ENCODE assay signal across 9 cellular contexts in the genomic region with DNA sequence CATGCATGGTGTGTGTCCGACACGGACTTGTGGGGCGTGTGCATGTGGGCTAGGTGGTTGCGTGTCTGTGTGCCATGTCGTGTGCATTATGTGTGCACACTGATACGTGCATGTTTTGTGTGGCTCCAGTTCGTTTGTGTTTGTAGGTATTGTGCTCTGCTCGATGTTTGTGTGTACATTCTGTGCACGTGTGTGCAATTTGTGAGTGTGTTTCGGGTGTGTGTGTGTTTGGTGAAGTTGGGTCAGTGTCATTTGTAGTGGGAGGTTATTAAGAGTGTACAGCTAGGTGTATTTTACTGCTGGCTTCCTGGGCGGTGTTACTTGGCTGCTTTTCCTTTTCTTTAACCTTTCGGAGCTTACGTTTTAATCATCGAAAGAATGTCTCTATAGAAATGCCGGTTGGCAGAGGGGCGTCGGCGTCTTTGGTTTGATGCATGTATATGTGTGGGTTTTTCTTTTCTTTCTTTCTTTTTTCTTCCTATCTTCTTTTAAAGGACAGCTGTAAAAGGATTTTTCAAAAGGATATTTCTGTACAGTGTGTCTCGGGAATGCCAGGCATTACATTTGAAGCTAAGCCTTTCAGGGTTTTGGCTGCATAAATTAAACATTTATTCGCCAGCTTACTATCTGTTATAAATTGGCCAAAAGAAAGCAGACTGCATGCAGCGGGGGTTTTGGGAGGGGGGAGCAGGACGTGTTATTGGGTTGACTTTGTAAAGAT. TPM values are rescaled to one million over a fixed set of nuclear protein-coding genes. Genes with fewer than 3 reads are reported as not detected.
DNase-seq lines count a peak whose midpoint lies in the region; ATAC-seq and TF ChIP-seq lines count a peak whose summit lies in the region.
"Had no signal": no experiment of that assay in that cellular context is flagged by ENCODE, and none has a peak within 500 bp of the region (broad histone marks: within the 10 kb centered on the region; RNA-seq: fewer than 3 reads in every experiment).

No MANE protein-coding gene starts in this region.

- no peak for ATAC-seq in HG03045 (IDR thresholded peaks at IDR 0.05; ENCODE audit: unreplicated experiment)

- peaks cover 35% of the 10 kb centered on the region for H3K27me3 ChIP-seq in WERI-Rb-1 (ENCODE audit: insufficient read depth, low read depth, severe bottlenecking)
- peaks cover 0 to 58% (median 10%) of the 10 kb centered on the region in 7 donors for H3K27me3 ChIP-seq in spleen (replicated peaks in 1 of 7)

- CTCF ChIA-PET in HEK293 (lab: Yijun Ruan, JAX): interaction anchor here (0.7 to 1.2 kb wide), 2 partner anchors 23 to 174 kb away, joined by 3 to 4 read pairs; no protein-coding TSS in a partner anchor

- H3K9me3 ChIP-seq in HEK293 (ENCODE audit: control insufficient read depth, insufficient read depth, low read depth, low read length) (no peaks in the 10 kb centered on the region), WERI-Rb-1 (ENCODE audit: severe bottlenecking) (no peaks in the 10 kb centered on the region), spleen (no peaks in the 10 kb centered on the region)

- DNase-seq in WERI-Rb-1: no peak
- no peak for DNase-seq in spleen
- no peak for DNase-seq in midbrain (lab: John Stamatoyannopoulos, UW)
- DNase-seq in AML-193 (lab: John Stamatoyannopoulos, UW): no peak
- DNase-seq in stimulated activated CD4-positive, alpha-beta T cell treated with anti-CD3 and anti-CD28 coated beads, Interleukin-2, amount 100 ng/mL, for 24 hours: no peak

- TF ChIP-seq POLR2A in spleen (IDR thresholded peaks at IDR 0.05): no peak

- POLR2A ChIA-PET in HEK293 (lab: Yijun Ruan, JAX): interaction anchor here (0.6 kb wide), 1 partner anchor 624 kb away, joined by 3 read pairs; no protein-coding TSS in a partner anchor

- H3K4me3 ChIP-seq in HEK293 (ENCODE audit: low read depth, low read length): peak overlapping the region; percentile 84
- peak overlapping the region; percentile 38 for H3K4me3 ChIP-seq in WERI-Rb-1 (ENCODE audit: low read depth, low read length)
- H3K4me3 ChIP-seq in iPS-11a (ENCODE audit: low read depth, low read length): peak overlapping the region; percentile 58
- H3K4me3 ChIP-seq in spleen: peak overlapping the region; percentile 15 to 69 (median 30)

- no peaks in the 10 kb centered on the region; the same call in 1 of the 2 replicates for H3K4me1 ChIP-seq in HEK293 (ENCODE audit: control insufficient read depth, insufficient read depth, low read length)
- H3K4me1 ChIP-seq in spleen: peaks cover 0 to 19% (median 6%) of the 10 kb centered on the region in 6 donors

- TF ChIP-seq CTCF in HEK293 (tag by site-specific recombination; IDR thresholded peaks at IDR 0.05) (0 out of 2 replicates have a peak, but pooled peaks have one; percentile 24), WERI-Rb-1 (IDR thresholded peaks at IDR 0.05; ENCODE audit: low read depth, low read length) (no peak), spleen (IDR thresholded peaks at IDR 0.05 in 8 of 11, conservative IDR thresholded peaks at IDR 0.05 in 3 of 11) (no peak)

- 18 to 24% (median 20%) methylated on average over 22 of the region's 22 CpGs for WGBS in spleen, 5 donors

- intact Hi-C loops in spleen (cut with DNase I; ENCODE audit: low total_unique reads): no loop called here

- H3K36me3 ChIP-seq in HEK293 (ENCODE audit: control insufficient read depth in 2 of 2, insufficient read depth in 1 of 2, low read length in 2 of 2) (no peaks in the 10 kb centered on the region), WERI-Rb-1 (no peaks in the 10 kb centered on the region), spleen (no peaks in the 10 kb centered on the region)

- H3K27ac ChIP-seq in HEK293 (ENCODE audit: extremely low read depth, low read depth, low read length) (peak overlapping the region; percentile 90; the same call in 1 of the 2 replicates), WERI-Rb-1 (no peak overlapping the region), spleen (peak overlapping the region in 4 of 8 donors; percentile 59 to 76 (median 68))

TF ChIP-seq in HEK293, 187 proteins besides CTCF, POLR2A, EP300 and RAD21 (continues in another document):
- 0 out of 2 replicates have a peak, but pooled peaks have one; percentile 69 for TF ChIP-seq YY2 (tag by site-specific recombination; IDR thresholded peaks at IDR 0.05)
- TF ChIP-seq, protein P1, sequence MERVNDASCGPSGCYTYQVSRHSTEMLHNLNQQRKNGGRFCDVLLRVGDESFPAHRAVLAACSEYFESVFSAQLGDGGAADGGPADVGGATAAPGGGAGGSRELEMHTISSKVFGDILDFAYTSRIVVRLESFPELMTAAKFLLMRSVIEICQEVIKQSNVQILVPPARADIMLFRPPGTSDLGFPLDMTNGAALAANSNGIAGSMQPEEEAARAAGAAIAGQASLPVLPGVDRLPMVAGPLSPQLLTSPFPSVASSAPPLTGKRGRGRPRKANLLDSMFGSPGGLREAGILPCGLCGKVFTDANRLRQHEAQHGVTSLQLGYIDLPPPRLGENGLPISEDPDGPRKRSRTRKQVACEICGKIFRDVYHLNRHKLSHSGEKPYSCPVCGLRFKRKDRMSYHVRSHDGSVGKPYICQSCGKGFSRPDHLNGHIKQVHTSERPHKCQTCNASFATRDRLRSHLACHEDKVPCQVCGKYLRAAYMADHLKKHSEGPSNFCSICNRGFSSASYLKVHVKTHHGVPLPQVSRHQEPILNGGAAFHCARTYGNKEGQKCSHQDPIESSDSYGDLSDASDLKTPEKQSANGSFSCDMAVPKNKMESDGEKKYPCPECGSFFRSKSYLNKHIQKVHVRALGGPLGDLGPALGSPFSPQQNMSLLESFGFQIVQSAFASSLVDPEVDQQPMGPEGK (tag by site-specific recombination; IDR thresholded peaks at IDR 0.05): peak; percentile 65
- peak; percentile 28; the same call in 1 of the 2 replicates for TF ChIP-seq HOXD13 (CRISPR knock-in tag; IDR thresholded peaks at IDR 0.05; ENCODE audit: borderline replicate concordance)
- peak; percentile 70 for TF ChIP-seq KLF1 (tag by site-specific recombination; IDR thresholded peaks at IDR 0.05)
- TF ChIP-seq TRIM28 (IDR thresholded peaks at IDR 0.05; ENCODE audit: borderline replicate concordance, low read length): peak; percentile 81; the same call in 1 of the 2 replicates
- TF ChIP-seq, protein P2, sequence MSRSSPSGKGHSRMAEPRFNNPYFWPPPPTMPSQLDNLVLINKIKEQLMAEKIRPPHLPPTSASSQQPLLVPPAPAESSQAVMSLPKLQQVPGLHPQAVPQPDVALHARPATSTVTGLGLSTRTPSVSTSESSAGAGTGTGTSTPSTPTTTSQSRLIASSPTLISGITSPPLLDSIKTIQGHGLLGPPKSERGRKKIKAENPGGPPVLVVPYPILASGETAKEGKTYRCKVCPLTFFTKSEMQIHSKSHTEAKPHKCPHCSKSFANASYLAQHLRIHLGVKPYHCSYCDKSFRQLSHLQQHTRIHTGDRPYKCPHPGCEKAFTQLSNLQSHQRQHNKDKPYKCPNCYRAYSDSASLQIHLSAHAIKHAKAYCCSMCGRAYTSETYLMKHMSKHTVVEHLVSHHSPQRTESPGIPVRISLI (tag by site-specific recombination; IDR thresholded peaks at IDR 0.05): no peak
- peak; percentile 90 for TF ChIP-seq ZNF335 (tag by site-specific recombination; conservative IDR thresholded peaks at IDR 0.05)
- TF ChIP-seq ZNF610 (tag by site-specific recombination; IDR thresholded peaks at IDR 0.05; ENCODE audit: borderline replicate concordance): no peak
- peak; percentile 94 for TF ChIP-seq ZNF777 (tag by site-specific recombination; IDR thresholded peaks at IDR 0.05; ENCODE audit: borderline replicate concordance)
- TF ChIP-seq, protein P3, sequence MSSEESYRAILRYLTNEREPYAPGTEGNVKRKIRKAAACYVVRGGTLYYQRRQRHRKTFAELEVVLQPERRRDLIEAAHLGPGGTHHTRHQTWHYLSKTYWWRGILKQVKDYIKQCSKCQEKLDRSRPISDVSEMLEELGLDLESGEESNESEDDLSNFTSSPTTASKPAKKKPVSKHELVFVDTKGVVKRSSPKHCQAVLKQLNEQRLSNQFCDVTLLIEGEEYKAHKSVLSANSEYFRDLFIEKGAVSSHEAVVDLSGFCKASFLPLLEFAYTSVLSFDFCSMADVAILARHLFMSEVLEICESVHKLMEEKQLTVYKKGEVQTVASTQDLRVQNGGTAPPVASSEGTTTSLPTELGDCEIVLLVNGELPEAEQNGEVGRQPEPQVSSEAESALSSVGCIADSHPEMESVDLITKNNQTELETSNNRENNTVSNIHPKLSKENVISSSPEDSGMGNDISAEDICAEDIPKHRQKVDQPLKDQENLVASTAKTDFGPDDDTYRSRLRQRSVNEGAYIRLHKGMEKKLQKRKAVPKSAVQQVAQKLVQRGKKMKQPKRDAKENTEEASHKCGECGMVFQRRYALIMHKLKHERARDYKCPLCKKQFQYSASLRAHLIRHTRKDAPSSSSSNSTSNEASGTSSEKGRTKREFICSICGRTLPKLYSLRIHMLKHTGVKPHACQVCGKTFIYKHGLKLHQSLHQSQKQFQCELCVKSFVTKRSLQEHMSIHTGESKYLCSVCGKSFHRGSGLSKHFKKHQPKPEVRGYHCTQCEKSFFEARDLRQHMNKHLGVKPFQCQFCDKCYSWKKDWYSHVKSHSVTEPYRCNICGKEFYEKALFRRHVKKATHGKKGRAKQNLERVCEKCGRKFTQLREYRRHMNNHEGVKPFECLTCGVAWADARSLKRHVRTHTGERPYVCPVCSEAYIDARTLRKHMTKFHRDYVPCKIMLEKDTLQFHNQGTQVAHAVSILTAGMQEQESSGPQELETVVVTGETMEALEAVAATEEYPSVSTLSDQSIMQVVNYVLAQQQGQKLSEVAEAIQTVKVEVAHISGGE (tag by site-specific recombination; conservative IDR thresholded peaks at IDR 0.05; ENCODE audit: low read depth): peak; percentile 83
- TF ChIP-seq ZBTB20 (tag by site-specific recombination; IDR thresholded peaks at IDR 0.05): peak; percentile 83
- TF ChIP-seq, protein P4, sequence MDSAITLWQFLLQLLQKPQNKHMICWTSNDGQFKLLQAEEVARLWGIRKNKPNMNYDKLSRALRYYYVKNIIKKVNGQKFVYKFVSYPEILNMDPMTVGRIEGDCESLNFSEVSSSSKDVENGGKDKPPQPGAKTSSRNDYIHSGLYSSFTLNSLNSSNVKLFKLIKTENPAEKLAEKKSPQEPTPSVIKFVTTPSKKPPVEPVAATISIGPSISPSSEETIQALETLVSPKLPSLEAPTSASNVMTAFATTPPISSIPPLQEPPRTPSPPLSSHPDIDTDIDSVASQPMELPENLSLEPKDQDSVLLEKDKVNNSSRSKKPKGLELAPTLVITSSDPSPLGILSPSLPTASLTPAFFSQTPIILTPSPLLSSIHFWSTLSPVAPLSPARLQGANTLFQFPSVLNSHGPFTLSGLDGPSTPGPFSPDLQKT (IDR thresholded peaks at IDR 0.05; ENCODE audit: borderline replicate concordance, low read depth, low read length): no peak

RNA-seq across cellular contexts. Expression of a gene that starts 1.3 kb away (rescaled TPM):
- total RNA-seq in spleen: 1 to 10 TPM in 4 of 7 donors, under 1 TPM in 3; 0.29 to 3.5 (median 1.0) TPM
- polyA plus RNA-seq in spleen: under 1 TPM; 0.02 to 0.03 (median 0.03) TPM
- total RNA-seq: M059J had no signal

Comparison
In these comparisons a context has a peak if more than half of its experiments do, and no peak if none do; other contexts are left out.
1. H3K4me3 ChIP-seq: peak in every context shown above with its lines; median percentile 84 in HEK293; 58 in iPS-11a; 38 in WERI-Rb-1; 30 in spleen.